In genomic region chr12:113014565-113014964, GRCh38 we compare ENCODE assay signal across 3 cellular contexts.
TF ChIP-seq lines count a peak whose summit lies in the region.

No MANE protein-coding gene starts in this region.

TF ChIP-seq in liver, 16 proteins besides CTCF, POLR2A, EP300 and RAD21:
- TF ChIP-seq FOXA2 (IDR thresholded peaks at IDR 0.05) (no peak), NR2F2 (IDR thresholded peaks at IDR 0.05) (peak; percentile 66)

TF ChIP-seq in HepG2, 621 proteins besides CTCF, POLR2A, EP300 and RAD21:
- TF ChIP-seq HMG20B (CRISPR knock-in tag; conservative IDR thresholded peaks at IDR 0.05) (no peak), TGIF2 (CRISPR knock-in tag; IDR thresholded peaks at IDR 0.05) (no peak), ZNF597 (CRISPR knock-in tag; IDR thresholded peaks at IDR 0.05) (no peak), DNMT1 (CRISPR knock-in tag; IDR thresholded peaks at IDR 0.05) (no peak), ZBTB38 (CRISPR knock-in tag; IDR thresholded peaks at IDR 0.05) (no peak), ZNF205 (CRISPR knock-in tag; IDR thresholded peaks at IDR 0.05) (no peak), KAT7 (CRISPR knock-in tag; IDR thresholded peaks at IDR 0.05; ENCODE audit: borderline replicate concordance) (no peak), ZNF207 (IDR thresholded peaks at IDR 0.05; ENCODE audit: borderline replicate concordance) (no peak)
- TF ChIP-seq, protein P1, sequence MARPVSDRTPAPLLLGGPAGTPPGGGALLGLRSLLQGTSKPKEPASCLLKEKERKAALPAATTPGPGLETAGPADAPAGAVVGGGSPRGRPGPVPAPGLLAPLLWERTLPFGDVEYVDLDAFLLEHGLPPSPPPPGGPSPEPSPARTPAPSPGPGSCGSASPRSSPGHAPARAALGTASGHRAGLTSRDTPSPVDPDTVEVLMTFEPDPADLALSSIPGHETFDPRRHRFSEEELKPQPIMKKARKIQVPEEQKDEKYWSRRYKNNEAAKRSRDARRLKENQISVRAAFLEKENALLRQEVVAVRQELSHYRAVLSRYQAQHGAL (CRISPR knock-in tag; IDR thresholded peaks at IDR 0.05; ENCODE audit: not compliant biosample characterization) = no peak
- TF ChIP-seq, protein P2, sequence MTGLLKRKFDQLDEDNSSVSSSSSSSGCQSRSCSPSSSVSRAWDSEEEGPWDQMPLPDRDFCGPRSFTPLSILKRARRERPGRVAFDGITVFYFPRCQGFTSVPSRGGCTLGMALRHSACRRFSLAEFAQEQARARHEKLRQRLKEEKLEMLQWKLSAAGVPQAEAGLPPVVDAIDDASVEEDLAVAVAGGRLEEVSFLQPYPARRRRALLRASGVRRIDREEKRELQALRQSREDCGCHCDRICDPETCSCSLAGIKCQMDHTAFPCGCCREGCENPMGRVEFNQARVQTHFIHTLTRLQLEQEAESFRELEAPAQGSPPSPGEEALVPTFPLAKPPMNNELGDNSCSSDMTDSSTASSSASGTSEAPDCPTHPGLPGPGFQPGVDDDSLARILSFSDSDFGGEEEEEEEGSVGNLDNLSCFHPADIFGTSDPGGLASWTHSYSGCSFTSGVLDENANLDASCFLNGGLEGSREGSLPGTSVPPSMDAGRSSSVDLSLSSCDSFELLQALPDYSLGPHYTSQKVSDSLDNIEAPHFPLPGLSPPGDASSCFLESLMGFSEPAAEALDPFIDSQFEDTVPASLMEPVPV (CRISPR knock-in tag; IDR thresholded peaks at IDR 0.05) = no peak
- TF ChIP-seq, protein P3, sequence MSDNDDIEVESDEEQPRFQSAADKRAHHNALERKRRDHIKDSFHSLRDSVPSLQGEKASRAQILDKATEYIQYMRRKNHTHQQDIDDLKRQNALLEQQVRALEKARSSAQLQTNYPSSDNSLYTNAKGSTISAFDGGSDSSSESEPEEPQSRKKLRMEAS (IDR thresholded peaks at IDR 0.05) = no peak
TF ChIP-seq in HepG2: peak in this region for 0.

TF ChIP-seq in GM12878, 131 proteins besides CTCF, POLR2A, EP300 and RAD21:
- no peak for TF ChIP-seq RCOR1 (conservative IDR thresholded peaks at IDR 0.05; ENCODE audit: low read depth, low read length)
- no peak for TF ChIP-seq CREM (IDR thresholded peaks at IDR 0.05; ENCODE audit: low read depth)
- TF ChIP-seq GATAD2B (conservative IDR thresholded peaks at IDR 0.05; ENCODE audit: low read depth) = no peak
- no peak for TF ChIP-seq SIX5 (IDR thresholded peaks at IDR 0.05; ENCODE audit: low read depth, low read length, severe bottlenecking)
- no peak for TF ChIP-seq SREBF2 (IDR thresholded peaks at IDR 0.05; ENCODE audit: low read length)
- TF ChIP-seq BCL3 (IDR thresholded peaks at IDR 0.05; ENCODE audit: borderline replicate concordance, insufficient read depth, low read depth, low read length, poor library complexity, severe bottlenecking) = peak; percentile 71
- no peak for TF ChIP-seq MYC (IDR thresholded peaks at IDR 0.05; ENCODE audit: insufficient read depth, insufficient read length, insufficient replicate concordance, low read length, severe bottlenecking)
- peak; percentile 22 for TF ChIP-seq PBX3 (IDR thresholded peaks at IDR 0.05; ENCODE audit: insufficient replicate concordance, low read depth, low read length)
- TF ChIP-seq SKIL (IDR thresholded peaks at IDR 0.05; ENCODE audit: low read depth, poor library complexity, severe bottlenecking) = no peak
